Comparison of ENCODE assay signal across 1 cellular context in genomic region chr4:123843137-123843536, GRCh38.
TF ChIP-seq lines count a peak whose summit lies in the region.

No MANE protein-coding gene starts in this region.

TF ChIP-seq in GM23338, 12 proteins besides CTCF, POLR2A, EP300 and RAD21 (continued from another document):
- TF ChIP-seq, protein P1, sequence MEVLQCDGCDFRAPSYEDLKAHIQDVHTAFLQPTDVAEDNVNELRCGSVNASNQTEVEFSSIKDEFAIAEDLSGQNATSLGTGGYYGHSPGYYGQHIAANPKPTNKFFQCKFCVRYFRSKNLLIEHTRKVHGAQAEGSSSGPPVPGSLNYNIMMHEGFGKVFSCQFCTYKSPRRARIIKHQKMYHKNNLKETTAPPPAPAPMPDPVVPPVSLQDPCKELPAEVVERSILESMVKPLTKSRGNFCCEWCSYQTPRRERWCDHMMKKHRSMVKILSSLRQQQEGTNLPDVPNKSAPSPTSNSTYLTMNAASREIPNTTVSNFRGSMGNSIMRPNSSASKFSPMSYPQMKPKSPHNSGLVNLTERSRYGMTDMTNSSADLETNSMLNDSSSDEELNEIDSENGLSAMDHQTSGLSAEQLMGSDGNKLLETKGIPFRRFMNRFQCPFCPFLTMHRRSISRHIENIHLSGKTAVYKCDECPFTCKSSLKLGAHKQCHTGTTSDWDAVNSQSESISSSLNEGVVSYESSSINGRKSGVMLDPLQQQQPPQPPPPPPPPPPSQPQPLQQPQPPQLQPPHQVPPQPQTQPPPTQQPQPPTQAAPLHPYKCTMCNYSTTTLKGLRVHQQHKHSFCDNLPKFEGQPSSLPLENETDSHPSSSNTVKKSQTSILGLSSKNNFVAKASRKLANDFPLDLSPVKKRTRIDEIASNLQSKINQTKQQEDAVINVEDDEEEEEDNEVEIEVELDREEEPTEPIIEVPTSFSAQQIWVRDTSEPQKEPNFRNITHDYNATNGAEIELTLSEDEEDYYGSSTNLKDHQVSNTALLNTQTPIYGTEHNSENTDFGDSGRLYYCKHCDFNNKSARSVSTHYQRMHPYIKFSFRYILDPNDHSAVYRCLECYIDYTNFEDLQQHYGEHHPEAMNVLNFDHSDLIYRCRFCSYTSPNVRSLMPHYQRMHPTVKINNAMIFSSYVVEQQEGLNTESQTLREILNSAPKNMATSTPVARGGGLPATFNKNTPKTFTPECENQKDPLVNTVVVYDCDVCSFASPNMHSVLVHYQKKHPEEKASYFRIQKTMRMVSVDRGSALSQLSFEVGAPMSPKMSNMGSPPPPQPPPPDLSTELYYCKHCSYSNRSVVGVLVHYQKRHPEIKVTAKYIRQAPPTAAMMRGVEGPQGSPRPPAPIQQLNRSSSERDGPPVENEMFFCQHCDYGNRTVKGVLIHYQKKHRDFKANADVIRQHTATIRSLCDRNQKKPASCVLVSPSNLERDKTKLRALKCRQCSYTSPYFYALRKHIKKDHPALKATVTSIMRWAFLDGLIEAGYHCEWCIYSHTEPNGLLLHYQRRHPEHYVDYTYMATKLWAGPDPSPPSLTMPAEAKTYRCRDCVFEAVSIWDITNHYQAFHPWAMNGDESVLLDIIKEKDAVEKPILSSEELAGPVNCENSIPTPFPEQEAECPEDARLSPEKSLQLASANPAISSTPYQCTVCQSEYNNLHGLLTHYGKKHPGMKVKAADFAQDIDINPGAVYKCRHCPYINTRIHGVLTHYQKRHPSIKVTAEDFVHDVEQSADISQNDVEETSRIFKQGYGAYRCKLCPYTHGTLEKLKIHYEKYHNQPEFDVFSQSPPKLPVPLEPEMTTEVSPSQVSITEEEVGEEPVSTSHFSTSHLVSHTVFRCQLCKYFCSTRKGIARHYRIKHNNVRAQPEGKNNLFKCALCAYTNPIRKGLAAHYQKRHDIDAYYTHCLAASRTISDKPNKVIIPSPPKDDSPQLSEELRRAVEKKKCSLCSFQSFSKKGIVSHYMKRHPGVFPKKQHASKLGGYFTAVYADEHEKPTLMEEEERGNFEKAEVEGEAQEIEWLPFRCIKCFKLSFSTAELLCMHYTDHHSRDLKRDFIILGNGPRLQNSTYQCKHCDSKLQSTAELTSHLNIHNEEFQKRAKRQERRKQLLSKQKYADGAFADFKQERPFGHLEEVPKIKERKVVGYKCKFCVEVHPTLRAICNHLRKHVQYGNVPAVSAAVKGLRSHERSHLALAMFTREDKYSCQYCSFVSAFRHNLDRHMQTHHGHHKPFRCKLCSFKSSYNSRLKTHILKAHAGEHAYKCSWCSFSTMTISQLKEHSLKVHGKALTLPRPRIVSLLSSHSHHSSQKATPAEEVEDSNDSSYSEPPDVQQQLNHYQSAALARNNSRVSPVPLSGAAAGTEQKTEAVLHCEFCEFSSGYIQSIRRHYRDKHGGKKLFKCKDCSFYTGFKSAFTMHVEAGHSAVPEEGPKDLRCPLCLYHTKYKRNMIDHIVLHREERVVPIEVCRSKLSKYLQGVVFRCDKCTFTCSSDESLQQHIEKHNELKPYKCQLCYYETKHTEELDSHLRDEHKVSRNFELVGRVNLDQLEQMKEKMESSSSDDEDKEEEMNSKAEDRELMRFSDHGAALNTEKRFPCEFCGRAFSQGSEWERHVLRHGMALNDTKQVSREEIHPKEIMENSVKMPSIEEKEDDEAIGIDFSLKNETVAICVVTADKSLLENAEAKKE (CRISPR knock-in tag; IDR thresholded peaks at IDR 0.05) = no peak
- TF ChIP-seq NANOG (IDR thresholded peaks at IDR 0.05; ENCODE audit: borderline replicate concordance) (no peak), ZNF331 (CRISPR knock-in tag; IDR thresholded peaks at IDR 0.05; ENCODE audit: low read depth) (no peak), CREB1 (CRISPR knock-in tag; IDR thresholded peaks at IDR 0.05; ENCODE audit: low read depth) (no peak), STAT1 (IDR thresholded peaks at IDR 0.05; ENCODE audit: unreplicated experiment) (no peak), EZH2 (IDR thresholded peaks at IDR 0.05; ENCODE audit: low read depth, unreplicated experiment) (no peak)
- TF ChIP-seq, protein P2, sequence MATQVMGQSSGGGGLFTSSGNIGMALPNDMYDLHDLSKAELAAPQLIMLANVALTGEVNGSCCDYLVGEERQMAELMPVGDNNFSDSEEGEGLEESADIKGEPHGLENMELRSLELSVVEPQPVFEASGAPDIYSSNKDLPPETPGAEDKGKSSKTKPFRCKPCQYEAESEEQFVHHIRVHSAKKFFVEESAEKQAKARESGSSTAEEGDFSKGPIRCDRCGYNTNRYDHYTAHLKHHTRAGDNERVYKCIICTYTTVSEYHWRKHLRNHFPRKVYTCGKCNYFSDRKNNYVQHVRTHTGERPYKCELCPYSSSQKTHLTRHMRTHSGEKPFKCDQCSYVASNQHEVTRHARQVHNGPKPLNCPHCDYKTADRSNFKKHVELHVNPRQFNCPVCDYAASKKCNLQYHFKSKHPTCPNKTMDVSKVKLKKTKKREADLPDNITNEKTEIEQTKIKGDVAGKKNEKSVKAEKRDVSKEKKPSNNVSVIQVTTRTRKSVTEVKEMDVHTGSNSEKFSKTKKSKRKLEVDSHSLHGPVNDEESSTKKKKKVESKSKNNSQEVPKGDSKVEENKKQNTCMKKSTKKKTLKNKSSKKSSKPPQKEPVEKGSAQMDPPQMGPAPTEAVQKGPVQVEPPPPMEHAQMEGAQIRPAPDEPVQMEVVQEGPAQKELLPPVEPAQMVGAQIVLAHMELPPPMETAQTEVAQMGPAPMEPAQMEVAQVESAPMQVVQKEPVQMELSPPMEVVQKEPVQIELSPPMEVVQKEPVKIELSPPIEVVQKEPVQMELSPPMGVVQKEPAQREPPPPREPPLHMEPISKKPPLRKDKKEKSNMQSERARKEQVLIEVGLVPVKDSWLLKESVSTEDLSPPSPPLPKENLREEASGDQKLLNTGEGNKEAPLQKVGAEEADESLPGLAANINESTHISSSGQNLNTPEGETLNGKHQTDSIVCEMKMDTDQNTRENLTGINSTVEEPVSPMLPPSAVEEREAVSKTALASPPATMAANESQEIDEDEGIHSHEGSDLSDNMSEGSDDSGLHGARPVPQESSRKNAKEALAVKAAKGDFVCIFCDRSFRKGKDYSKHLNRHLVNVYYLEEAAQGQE (IDR thresholded peaks at IDR 0.05; ENCODE audit: unreplicated experiment) = no peak
